Comparison of ENCODE assay signal across 10 cellular contexts in the genomic region with DNA sequence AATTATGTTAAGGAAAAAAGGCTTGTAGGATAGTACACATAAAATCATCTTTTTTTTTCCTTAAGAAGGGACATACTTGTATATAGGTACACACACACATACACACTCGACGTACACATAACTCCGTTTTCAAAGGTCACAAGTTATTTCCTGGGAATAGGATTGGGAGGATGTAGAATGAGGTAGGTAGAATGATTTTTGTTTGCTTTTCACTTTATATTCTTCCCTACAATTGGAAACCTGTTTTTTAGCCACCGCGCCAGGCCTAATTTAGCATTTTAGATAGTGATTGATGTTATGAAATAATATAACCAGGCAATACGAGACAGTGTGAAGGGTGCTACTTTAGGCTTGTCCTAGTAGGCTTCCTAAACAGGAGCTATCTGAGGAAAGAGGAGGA. TPM values are rescaled to one million over a fixed set of nuclear protein-coding genes. Genes with fewer than 3 reads are reported as not detected.
DNase-seq lines count a peak whose midpoint lies in the region; ATAC-seq and TF ChIP-seq lines count a peak whose summit lies in the region.
"Had no signal": no experiment of that assay in that cellular context is flagged by ENCODE, and none has a peak within 500 bp of the region (broad histone marks: within the 10 kb centered on the region; RNA-seq: fewer than 3 reads in every experiment).

No MANE protein-coding gene starts in this region.

- H3K36me3 Mint-ChIP-seq in T-cell, result peaks cover 16% of the 10 kb centered on the region

- H2AFZ ChIP-seq in GM23248 (peak overlapping the region; percentile 88), hepatocyte (peak overlapping the region; percentile 93)

- 0 out of 2 replicates have a peak, but pooled peaks cover 8% of the 10 kb centered on the region for H3K36me3 ChIP-seq in GM23248 (ENCODE audit: low read depth)
- H3K36me3 ChIP-seq in hepatocyte (replicated peaks; ENCODE audit: insufficient read depth, low read depth), result no peaks in the 10 kb centered on the region
- H3K36me3 ChIP-seq in skeletal muscle tissue (ENCODE audit: control insufficient read depth in 3 of 3, insufficient read depth in 3 of 3, low read length in 3 of 3), result peaks cover 0 to 7% (median 4%) of the 10 kb centered on the region in 3 donors
- no peaks in the 10 kb centered on the region for H3K36me3 ChIP-seq in mucosa of descending colon (ENCODE audit: low read depth)
- H3K36me3 ChIP-seq: ascending aorta had no signal

- no peak for TF ChIP-seq CTCF in hepatocyte (IDR thresholded peaks at IDR 0.05; ENCODE audit: poor library complexity)
- no peak for TF ChIP-seq CTCF in mucosa of descending colon (IDR thresholded peaks at IDR 0.05)

- 97 to 98% methylated on average over 6 of the region's 6 CpGs for WGBS in GM23248 (ENCODE audit: low coverage in 1 of 2, low lambda C conversion rate in 2 of 2, missing lambda C conversion rate in 2 of 2), 2 experiments
- 83% methylated on average over 6 of the region's 6 CpGs for WGBS in hepatocyte (ENCODE audit: low lambda C conversion rate, missing lambda C conversion rate)

- H3K4me3 ChIP-seq in GM23248 (no peak overlapping the region), hepatocyte (no peak overlapping the region), skeletal muscle tissue (ENCODE audit: low read length in 3 of 3) (peak overlapping the region in 2 of 3 donors; percentile 84 to 87), mucosa of descending colon (no peak overlapping the region)

- H3K4me1 Mint-ChIP-seq in T-cell, result peaks cover 24 to 29% (median 25%) of the 10 kb centered on the region in 3 donors

- no peaks in the 10 kb centered on the region for H3K27me3 Mint-ChIP-seq in T-cell

- H3K4me1 ChIP-seq in GM23248 (ENCODE audit: insufficient read depth) (peaks cover 5% of the 10 kb centered on the region), hepatocyte (ENCODE audit: insufficient read depth) (peaks cover 12% of the 10 kb centered on the region), skeletal muscle tissue (ENCODE audit: control insufficient read depth in 3 of 3, insufficient read depth in 3 of 3, low read length in 3 of 3) (peaks cover 22 to 28% (median 25%) of the 10 kb centered on the region in 3 donors), mucosa of descending colon (ENCODE audit: low read depth) (peaks cover 17% of the 10 kb centered on the region)

- DNase-seq in GM23248 (no peak), T-cell (no peak), hepatocyte (ENCODE audit: low spot score) (no peak), SKM-1 (lab: John Stamatoyannopoulos, UW; ENCODE audit: unreplicated experiment) (no peak), mucosa of descending colon (no peak), inferior parietal cortex (ENCODE audit: extremely low spot score) (no peak)
- DNase-seq: Kasumi-1 had no signal

- CTCF ChIA-PET in T-cell (lab: Charles Lee), result no interaction called here

- H3K4me2 ChIP-seq in GM23248 (ENCODE audit: unreplicated experiment), result no peak overlapping the region
- peak overlapping the region; percentile 96 for H3K4me2 ChIP-seq in hepatocyte

- H3K79me2 ChIP-seq in GM23248 (ENCODE audit: insufficient read depth) (peaks cover 31% of the 10 kb centered on the region), hepatocyte (peaks cover 30% of the 10 kb centered on the region)

- no peaks in the 10 kb centered on the region for H3K9me3 ChIP-seq in GM23248 (ENCODE audit: low read depth)
- no peaks in the 10 kb centered on the region for H3K9me3 ChIP-seq in hepatocyte (ENCODE audit: low read depth)
- no peaks in the 10 kb centered on the region for H3K9me3 ChIP-seq in skeletal muscle tissue (ENCODE audit: control insufficient read depth in 3 of 3, low read length in 3 of 3)
- H3K9me3 ChIP-seq in mucosa of descending colon, result no peaks in the 10 kb centered on the region
- H3K9me3 ChIP-seq: ascending aorta had no signal

- in situ Hi-C loops in GM23248 (cut with MboI), result no loop called here

- H3K27ac Mint-ChIP-seq in T-cell, result peak overlapping the region; percentile 85 to 93

- POLR2A ChIA-PET in T-cell (lab: Charles Lee), result no interaction called here

- intact Hi-C loops in mucosa of descending colon (cut with DNase I, micrococcal nuclease), result no loop called here

- H3K27ac ChIP-seq in GM23248, result no peak overlapping the region
- peak overlapping the region; percentile 76 for H3K27ac ChIP-seq in hepatocyte
- peak overlapping the region; percentile 89 for H3K27ac ChIP-seq in skeletal muscle tissue (ENCODE audit: low read depth, low read length)

- H3K9ac ChIP-seq in GM23248 (no peak overlapping the region), skeletal muscle tissue (ENCODE audit: low read depth in 1 of 3, low read length in 3 of 3) (peak overlapping the region; percentile 86 to 96 (median 88))

- peaks cover 13% of the 10 kb centered on the region for H4K20me1 ChIP-seq in GM23248 (ENCODE audit: insufficient read depth)
- peaks cover 21% of the 10 kb centered on the region for H4K20me1 ChIP-seq in hepatocyte (ENCODE audit: insufficient read depth, poor library complexity, severe bottlenecking)

- H3K9me2 ChIP-seq in GM23248 (ENCODE audit: insufficient read depth) (no peaks in the 10 kb centered on the region), hepatocyte (replicated peaks; ENCODE audit: insufficient read depth) (no peaks in the 10 kb centered on the region)

- H3K9me3 Mint-ChIP-seq in T-cell, result no peaks in the 10 kb centered on the region

- peaks cover 12% of the 10 kb centered on the region; the same call in 1 of the 2 replicates for H3F3A ChIP-seq in GM23248 (ENCODE audit: insufficient read depth)

- no peak for ATAC-seq in T-cell (replicated peaks in 1 of 4)
- ATAC-seq in GM21723 (IDR thresholded peaks at IDR 0.05; ENCODE audit: unreplicated experiment), result no peak
- ATAC-seq in mucosa of descending colon, result no peak

- H3K27me3 ChIP-seq in GM23248 (replicated peaks; ENCODE audit: insufficient read depth), result no peaks in the 10 kb centered on the region
- no peaks in the 10 kb centered on the region for H3K27me3 ChIP-seq in hepatocyte
- no peaks in the 10 kb centered on the region for H3K27me3 ChIP-seq in skeletal muscle tissue (ENCODE audit: control insufficient read depth in 3 of 3, insufficient read depth in 3 of 3, low read length in 3 of 3)
- H3K27me3 ChIP-seq: ascending aorta had no signal

- H3K4me3 Mint-ChIP-seq in T-cell, result peak overlapping the region; percentile 84 to 94 (median 84)

RNA-seq across cellular contexts. Expression of a gene that starts 1.8 kb away (rescaled TPM):
- total RNA-seq in GM23248 (2014; rRNA removed; shearing (Covaris generic)), result 79.2 and 85.5 TPM in 2 replicates
- polyA plus RNA-seq in GM23248 (2016; fragmentation: Nextera tagmentation; extraction: Ambion mirVana), result 11.7 and 12.0 TPM in 2 replicates
- total RNA-seq in T-cell, result 100 to 1,000 TPM in 2 of 5 donors, 10 to 100 TPM in 3; 79.3 to 123 (median 87.1) TPM
- total RNA-seq in hepatocyte, result 58.4 and 69.0 TPM in 2 replicates
- polyA plus RNA-seq in hepatocyte, result 20.2 and 21.4 TPM in 2 replicates
- 51.7 TPM for total RNA-seq in skeletal muscle tissue
- 10 to 100 TPM; 55.8 to 69.8 (median 56.0) TPM for total RNA-seq in mucosa of descending colon

Comparison
In these comparisons a context has a peak if more than half of its experiments do, and no peak if none do; other contexts are left out.
1. H3K4me3 ChIP-seq: peak in skeletal muscle tissue (2 of 3); none in GM23248 (single experiment), hepatocyte (single experiment) and mucosa of descending colon (single experiment).